1 cellular context compared by ENCODE assay signal in genomic region chr19:12676928-12677327, GRCh38.
A peak's percentile ranks its signal among the peaks of the same experiment; 100 is the strongest.
TF ChIP-seq lines count a peak whose summit lies in the region.

No MANE protein-coding gene starts in this region.

TF ChIP-seq in HepG2, 621 proteins besides CTCF, POLR2A, EP300 and RAD21:
- no peak for TF ChIP-seq ZNF709 (CRISPR knock-in tag; IDR thresholded peaks at IDR 0.05)
- no peak for TF ChIP-seq U2AF1 (optimal IDR thresholded peaks at IDR 0.05; ENCODE audit: low read depth, low read length)
- TF ChIP-seq AGO2 (optimal IDR thresholded peaks at IDR 0.05; ENCODE audit: low read depth, low read length): peak; percentile 50
TF ChIP-seq in HepG2: peak in this region for 1.
